ENCODE assay signal across 8 cellular contexts in the genomic region with DNA sequence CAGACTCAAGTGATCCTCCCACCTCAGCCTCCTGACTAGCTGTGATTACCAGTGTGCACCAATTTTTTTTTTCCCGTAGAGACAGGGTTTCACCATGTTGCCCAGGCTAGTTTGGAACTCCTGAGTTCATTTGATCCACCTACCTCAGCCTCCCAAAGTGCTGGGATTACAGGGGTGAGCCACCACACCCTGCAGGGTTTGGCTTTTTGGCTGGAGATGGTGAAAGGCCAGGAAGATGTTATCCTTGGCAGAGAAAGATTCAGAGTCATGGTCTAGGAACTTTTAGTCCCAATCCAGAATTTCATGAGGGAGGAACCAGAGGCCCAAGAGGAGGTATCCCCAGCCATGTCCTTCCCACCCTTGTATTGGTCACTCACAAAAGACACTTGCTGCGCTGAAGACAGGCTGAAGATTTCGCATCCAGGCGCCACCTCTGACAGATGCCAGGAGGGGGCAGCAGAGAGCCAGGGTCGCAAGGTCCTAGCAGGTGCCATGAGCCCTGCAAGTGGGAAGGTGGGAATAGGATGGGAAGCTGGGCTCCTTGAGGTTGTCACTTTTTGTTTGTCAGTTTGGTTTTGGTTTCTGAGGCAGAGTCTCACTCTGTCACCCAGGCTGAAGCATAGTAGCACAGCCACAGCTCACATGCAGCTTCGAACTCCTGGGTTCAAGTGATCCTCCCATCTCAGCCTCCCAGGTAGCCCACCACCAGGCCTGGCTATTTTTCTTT. TPM values are rescaled to one million over a fixed set of nuclear protein-coding genes. Genes with fewer than 3 reads are reported as not detected.
A peak's percentile ranks its signal among the peaks of the same experiment; 100 is the strongest.
DNase-seq lines count a peak whose midpoint lies in the region; ATAC-seq, FAIRE-seq and TF ChIP-seq lines count a peak whose summit lies in the region.
"Not testable (repeated sequence)": the region's sequence is repeated elsewhere in the genome, so short reads cannot be mapped to it uniquely, and the experiment has no call there.

No MANE protein-coding gene starts in this region.

- BruUV-seq in PC-3 (replicated peaks; lab: Mats Ljungman, UMichigan) = not testable (repeated sequence)

- H3K79me2 ChIP-seq in PC-3 (ENCODE audit: low read length) = not testable (repeated sequence)

- H3K4me2 ChIP-seq in PC-3 (ENCODE audit: low read length) = not testable (repeated sequence)

- peak; percentile 85 for FAIRE-seq in GM12891 (lab: Jason Lieb, UNC)

- H4K20me1 ChIP-seq in PC-3 (ENCODE audit: low read length) = not testable (repeated sequence)

- not testable (repeated sequence) for H3K9me3 ChIP-seq in MG63; PC-3 (ENCODE audit: low read length); colonic mucosa

- H3K4me3 ChIP-seq in MG63; PC-3 (ENCODE audit: low read length); colonic mucosa; kidney epithelial cell (ENCODE audit: low read depth, low read length): not testable (repeated sequence)

- TF ChIP-seq CTCF in PC-3 (conservative IDR thresholded peaks at IDR 0.05; ENCODE audit: low read depth, low read length) = peak; percentile 94
- TF ChIP-seq CTCF in colonic mucosa (IDR thresholded peaks at IDR 0.05) = peak; percentile 86
- TF ChIP-seq CTCF in kidney epithelial cell (IDR thresholded peaks at IDR 0.05; ENCODE audit: insufficient read depth, low read length, poor library complexity, severe bottlenecking) = peak; percentile 95

- CTCF ChIA-PET in PC-3 (lab: Charles Lee) = interaction anchor here (0.6 to 1.0 kb wide), 4 partner anchors 13 to 510 kb away, joined by 3 to 5 read pairs (median 3); no protein-coding TSS in a partner anchor

- ATAC-seq in PC-3 = peak; percentile 99

- not testable (repeated sequence) for H3K27me3 ChIP-seq in MG63; PC-3 (ENCODE audit: low read length); colonic mucosa; kidney epithelial cell (ENCODE audit: control insufficient read depth, insufficient read depth, low read length)

- intact Hi-C loops in PC-3 (cut with micrococcal nuclease) (loop anchor here (1.0 to 10.0 kb wide), 3 partner anchors 78 to 210 kb away; partner anchors contain the start of gene ACTL10), colonic mucosa (cut with DNase I) (loop anchor here (5.0 kb wide), 1 partner anchor 195 kb away; no protein-coding TSS in a partner anchor)

- TF ChIP-seq POLR2A in GM12891 (IDR thresholded peaks at IDR 0.05; ENCODE audit: low read depth, low read length) = not testable (repeated sequence)

- H3K9me2 ChIP-seq in PC-3 (replicated peaks; ENCODE audit: low read length) = not testable (repeated sequence)

- H3K4me1 ChIP-seq in PC-3 (ENCODE audit: insufficient read depth, low read length); colonic mucosa: not testable (repeated sequence)

- not testable (repeated sequence) for H2AFZ ChIP-seq in PC-3 (ENCODE audit: low read length)

- not testable (repeated sequence) for H3K27ac ChIP-seq in PC-3 (ENCODE audit: low read length); colonic mucosa

- POLR2A ChIA-PET in PC-3 (lab: Charles Lee; ENCODE audit: unreplicated experiment) = interaction anchor here (0.6 kb wide), 1 partner anchor 197 kb away, joined by 3 read pairs; no protein-coding TSS in a partner anchor

- not testable (repeated sequence) for H3K36me3 ChIP-seq in MG63; PC-3 (ENCODE audit: low read depth, low read length); colonic mucosa; kidney epithelial cell (ENCODE audit: control insufficient read depth, insufficient read depth, low read length)

- H3K9ac ChIP-seq in PC-3 (ENCODE audit: low read length); colonic mucosa (ENCODE audit: low read depth in 2 of 2, low read length in 2 of 2): not testable (repeated sequence)

- DNase-seq in 8988T (peak; percentile 58), GM12891 (ENCODE audit: insufficient read length, low spot score) (peak; percentile 63), MG63 (peak; percentile 60), PC-3 (peak; percentile 85), colonic mucosa (peak; percentile 92), kidney epithelial cell (ENCODE audit: low read depth) (peak; percentile 26)
- peak; percentile 95 for DNase-seq in activated CD8-positive, alpha-beta memory T cell treated with anti-CD3 and anti-CD28 coated beads for 24 hours
- DNase-seq in stimulated activated CD4-positive, alpha-beta T cell treated with anti-CD3 and anti-CD28 coated beads, Interleukin-12 subunit alpha, Interleukin-12 subunit beta, amount 100 ng/mL, for 24 hours (ENCODE audit: low read depth in 2 of 2) = peak; percentile 64 to 82

- not testable (repeated sequence) for H3F3A ChIP-seq in PC-3 (ENCODE audit: low read length, unreplicated experiment)

RNA-seq across cellular contexts. Expression of gene SNTA1, which starts 13.5 kb away (rescaled TPM):
- 2.7 TPM for polyA plus RNA-seq in GM12891 (2012; ENCODE audit: low read depth, missing spikeins)
- 14.0 and 15.7 TPM in 2 replicates for total RNA-seq in MG63 (2014; rRNA removed; shearing (Covaris generic); ENCODE audit: low replicate concordance)
- total RNA-seq in PC-3 (2014; rRNA removed) (25.9 and 29.4 TPM in 2 replicates), colonic mucosa (1 to 10 TPM; 4.5 to 5.7 TPM), kidney epithelial cell (13.7 and 15.1 TPM in 2 replicates)

RNA-seq across cellular contexts. Expression of gene CBFA2T2, which starts 32.8 kb away (rescaled TPM):
- 3.0 TPM for polyA plus RNA-seq in GM12891 (2012; ENCODE audit: low read depth, missing spikeins)
- 7.2 and 7.5 TPM in 2 replicates for total RNA-seq in MG63 (2014; rRNA removed; shearing (Covaris generic); ENCODE audit: low replicate concordance)
- total RNA-seq in PC-3 (2014; rRNA removed) = 9.2 and 9.7 TPM in 2 replicates
- total RNA-seq in colonic mucosa = 10 to 100 TPM; 20.9 to 23.8 TPM
- 11.6 and 13.4 TPM in 2 replicates for total RNA-seq in kidney epithelial cell

RNA-seq across cellular contexts. Expression of gene CDK5RAP1, which starts 55.8 kb away (rescaled TPM):
- polyA plus RNA-seq in GM12891 (2012; ENCODE audit: low read depth, missing spikeins) = 19.8 TPM
- total RNA-seq in MG63 (2014; rRNA removed; shearing (Covaris generic); ENCODE audit: low replicate concordance) = 25.2 and 52.2 TPM in 2 replicates
- 31.2 and 53.4 TPM in 2 replicates for total RNA-seq in PC-3 (2014; rRNA removed)
- total RNA-seq in colonic mucosa = 10 to 100 TPM; 18.2 to 31.0 TPM
- 25.3 and 39.4 TPM in 2 replicates for total RNA-seq in kidney epithelial cell

Comparison
In these comparisons a context has a peak if more than half of its experiments do, and no peak if none do; other contexts are left out.
1. DNase-seq: peak in every context shown above with its lines; median percentile 95 in activated CD8-positive, alpha-beta memory T cell treated with anti-CD3 and anti-CD28 coated beads for 24 hours; 92 in colonic mucosa; 85 in PC-3; 73 in stimulated activated CD4-positive, alpha-beta T cell treated with anti-CD3 and anti-CD28 coated beads, Interleukin-12 subunit alpha, Interleukin-12 subunit beta, amount 100 ng/mL, for 24 hours; 63 in GM12891; 60 in MG63; 58 in 8988T; 26 in kidney epithelial cell.